In genomic region chrX:107324493-107325310, GRCh38 we compare ENCODE assay signal across 8 cellular contexts.
DNase-seq lines count a peak whose midpoint lies in the region; ATAC-seq and TF ChIP-seq lines count a peak whose summit lies in the region.

No MANE protein-coding gene starts in this region.

- H3K4me1 ChIP-seq in upper lobe of right lung (no peaks in the 10 kb centered on the region), suprapubic skin (peaks cover 10% of the 10 kb centered on the region)

- no peaks in the 10 kb centered on the region for H3K4me1 Mint-ChIP-seq in activated naive CD8-positive, alpha-beta T cell treated with anti-CD3 and anti-CD28 coated beads for 36 hours
- H3K4me1 Mint-ChIP-seq in immature natural killer cell, result no peaks in the 10 kb centered on the region

- H3K9me3 ChIP-seq in upper lobe of right lung, result no peaks in the 10 kb centered on the region
- H3K9me3 ChIP-seq in suprapubic skin, result no peaks in the 10 kb centered on the region

- no peak overlapping the region for H3K27ac Mint-ChIP-seq in activated naive CD8-positive, alpha-beta T cell treated with anti-CD3 and anti-CD28 coated beads for 36 hours
- H3K27ac Mint-ChIP-seq in immature natural killer cell, result no peak overlapping the region

- H3K36me3 ChIP-seq in upper lobe of right lung (no peaks in the 10 kb centered on the region), suprapubic skin (no peaks in the 10 kb centered on the region)

- H3K27me3 ChIP-seq in upper lobe of right lung (no peaks in the 10 kb centered on the region), suprapubic skin (peaks cover 5% of the 10 kb centered on the region)

- no peak for TF ChIP-seq CTCF in upper lobe of right lung (IDR thresholded peaks at IDR 0.05)
- TF ChIP-seq CTCF in suprapubic skin (IDR thresholded peaks at IDR 0.05), result no peak

- no peaks in the 10 kb centered on the region for H3K9me3 Mint-ChIP-seq in activated naive CD8-positive, alpha-beta T cell treated with anti-CD3 and anti-CD28 coated beads for 36 hours
- H3K9me3 Mint-ChIP-seq in immature natural killer cell, result no peaks in the 10 kb centered on the region

- no peaks in the 10 kb centered on the region for H3K36me3 Mint-ChIP-seq in activated naive CD8-positive, alpha-beta T cell treated with anti-CD3 and anti-CD28 coated beads for 36 hours
- no peaks in the 10 kb centered on the region for H3K36me3 Mint-ChIP-seq in immature natural killer cell

- WGBS in suprapubic skin, result 100% methylated on average over 1 of the region's 23 CpGs

- TF ChIP-seq POLR2A in suprapubic skin (IDR thresholded peaks at IDR 0.05), result no peak

- ATAC-seq in upper lobe of right lung, result peak; percentile 72
- no peak for ATAC-seq in GM19467 (IDR thresholded peaks at IDR 0.05; ENCODE audit: unreplicated experiment)

- H3K27me3 Mint-ChIP-seq in activated naive CD8-positive, alpha-beta T cell treated with anti-CD3 and anti-CD28 coated beads for 36 hours, result peaks cover 4% of the 10 kb centered on the region
- peaks cover 0 to 6% (median 5%) of the 10 kb centered on the region in 3 donors for H3K27me3 Mint-ChIP-seq in immature natural killer cell (ENCODE audit: low read depth in 3 of 3)

- no peak for TF ChIP-seq EP300 in suprapubic skin (IDR thresholded peaks at IDR 0.05)

- peak; percentile 32 for DNase-seq in AG20443 (ENCODE audit: low spot score)
- peak; percentile 63 for DNase-seq in HK-2 (ENCODE audit: unreplicated experiment)
- DNase-seq in activated naive CD8-positive, alpha-beta T cell treated with anti-CD3 and anti-CD28 coated beads for 36 hours, result peak; percentile 19
- DNase-seq in immature natural killer cell, result peak in 2 of 3 donors; percentile 5 to 6
- peak; percentile 63 for DNase-seq in upper lobe of right lung
- DNase-seq in suprapubic skin (ENCODE audit: low spot score in 2 of 2), result no peak
- no peak for DNase-seq in activated gamma-delta T cell treated with Interleukin-2 at 50 U/mL for 16 hours

- H3K27ac ChIP-seq in upper lobe of right lung, result no peak overlapping the region
- no peak overlapping the region for H3K27ac ChIP-seq in suprapubic skin

- intact Hi-C loops in upper lobe of right lung (cut with DNase I), result no loop called here

- H3K4me3 ChIP-seq in upper lobe of right lung, result no peak overlapping the region
- H3K4me3 ChIP-seq in suprapubic skin, result no peak overlapping the region

- H3K4me3 Mint-ChIP-seq in activated naive CD8-positive, alpha-beta T cell treated with anti-CD3 and anti-CD28 coated beads for 36 hours, result no peak overlapping the region
- H3K4me3 Mint-ChIP-seq in immature natural killer cell, result no peak overlapping the region

Comparison
In these comparisons a context has a peak if more than half of its experiments do, and no peak if none do; other contexts are left out.
1. DNase-seq: peak in AG20443 (single experiment), HK-2 (single experiment), activated naive CD8-positive, alpha-beta T cell treated with anti-CD3 and anti-CD28 coated beads for 36 hours (single experiment), immature natural killer cell (2 of 3) and upper lobe of right lung (single experiment); none in suprapubic skin (0 of 2) and activated gamma-delta T cell treated with Interleukin-2 at 50 U/mL for 16 hours (single experiment).